In genomic region chr4:73067971-73068394, GRCh38 we compare ENCODE assay signal across 8 cellular contexts. TPM values are rescaled to one million over a fixed set of nuclear protein-coding genes. Genes with fewer than 3 reads are reported as not detected.
DNase-seq lines count a peak whose midpoint lies in the region; ATAC-seq and TF ChIP-seq lines count a peak whose summit lies in the region.

No MANE protein-coding gene starts in this region.

- H3K4me3 ChIP-seq in HAP-1, result peak overlapping the region; percentile 68
- H3K4me3 ChIP-seq in esophagus muscularis mucosa, result peak overlapping the region; percentile 72 to 91 (median 82)

- DNase-seq in HAP-1 (ENCODE audit: low spot score in 2 of 2) (peak in 1 of 2 experiments; percentile 6), T-cell (no peak), esophagus muscularis mucosa (ENCODE audit: extremely low spot score) (no peak), retina (peak; percentile 4), islet precursor cell (no peak), DMS53 treated with DMSO at 0.1 percent for 48 hours (lab: John Stamatoyannopoulos, UW; ENCODE audit: unreplicated experiment) (no peak), HEK293T (ENCODE audit: extremely low spot score) (no peak)

- ATAC-seq in T-cell (replicated peaks in 1 of 4), result no peak
- ATAC-seq in GM18868 (IDR thresholded peaks at IDR 0.05; ENCODE audit: unreplicated experiment), result no peak

- peak overlapping the region; percentile 95 to 98 for H3K27ac Mint-ChIP-seq in T-cell

- no peak for TF ChIP-seq CTCF in esophagus muscularis mucosa (IDR thresholded peaks at IDR 0.05)

- intact Hi-C loops in esophagus muscularis mucosa (cut with DNase I), result loop anchor here (2.0 kb wide), 1 partner anchor 191 kb away; the partner anchor contains the start of gene ANKRD17

- CTCF ChIA-PET in T-cell (lab: Charles Lee) (interaction anchor here (0.5 to 1.9 kb wide), 5 partner anchors 19 to 191 kb away, joined by 3 to 12 read pairs (median 4); partner anchors contain the start of gene ANKRD17 (in 1 of the 2)), HEK293T (lab: Yijun Ruan, JAX) (no interaction called here)

- H3K9me3 Mint-ChIP-seq in T-cell, result no peaks in the 10 kb centered on the region

- TF ChIP-seq EP300 in esophagus muscularis mucosa (IDR thresholded peaks at IDR 0.05), result no peak

- WGBS in esophagus muscularis mucosa, result 31% methylated on average over 4 of the region's 4 CpGs

- peaks cover 22% of the 10 kb centered on the region for H3K36me3 Mint-ChIP-seq in T-cell

- H3K27ac ChIP-seq in esophagus muscularis mucosa (replicated peaks in 1 of 4), result peak overlapping the region; percentile 91 to 97 (median 95)

- POLR2A ChIA-PET in T-cell (lab: Charles Lee) (interaction anchor here in 1 of 2 donors (0.6 kb wide), 1 partner anchor 245 kb away, joined by 4 read pairs; no protein-coding TSS in a partner anchor), HEK293T (lab: Yijun Ruan, JAX) (no interaction called here)

- H3K27me3 Mint-ChIP-seq in T-cell, result no peaks in the 10 kb centered on the region

- in situ Hi-C loops in HAP-1 (cut with MboI; ENCODE audit: low sequenced_read_pairs), result no loop called here

- H3K4me1 ChIP-seq in HAP-1 (peaks cover 5% of the 10 kb centered on the region; the same call in 1 of the 2 replicates), esophagus muscularis mucosa (peaks cover 0 to 29% (median 28%) of the 10 kb centered on the region in 4 donors)

- H3K9me3 ChIP-seq in HAP-1 (no peaks in the 10 kb centered on the region), esophagus muscularis mucosa (no peaks in the 10 kb centered on the region)

- peaks cover 49 to 53% (median 51%) of the 10 kb centered on the region in 3 donors for H3K4me1 Mint-ChIP-seq in T-cell

- H3K27me3 ChIP-seq in HAP-1 (ENCODE audit: low read depth) (no peaks in the 10 kb centered on the region), esophagus muscularis mucosa (no peaks in the 10 kb centered on the region)

- H3K4me3 Mint-ChIP-seq in T-cell, result peak overlapping the region; percentile 83 to 89 (median 88)

- H3K36me3 ChIP-seq in HAP-1 (replicated peaks) (peaks cover 16% of the 10 kb centered on the region), esophagus muscularis mucosa (peaks cover 0 to 15% (median 8%) of the 10 kb centered on the region in 4 donors)

- TF ChIP-seq POLR2A in esophagus muscularis mucosa (IDR thresholded peaks at IDR 0.05; ENCODE audit: low read depth), result no peak

TF ChIP-seq in HEK293T, 16 proteins besides CTCF, POLR2A, EP300 and RAD21:
- no peak for TF ChIP-seq CTBP1 (IDR thresholded peaks at IDR 0.05; ENCODE audit: borderline replicate concordance)
- TF ChIP-seq SP1 (IDR thresholded peaks at IDR 0.05), result no peak
- TF ChIP-seq FOXM1 (IDR thresholded peaks at IDR 0.05; ENCODE audit: borderline replicate concordance), result no peak
- TF ChIP-seq ARNT (IDR thresholded peaks at IDR 0.05), result no peak
- no peak for TF ChIP-seq ZNF384 (IDR thresholded peaks at IDR 0.05)
- TF ChIP-seq HDGF (IDR thresholded peaks at IDR 0.05; ENCODE audit: borderline replicate concordance), result no peak
- no peak for TF ChIP-seq ELF4 (IDR thresholded peaks at IDR 0.05)
- no peak for TF ChIP-seq SUZ12 (IDR thresholded peaks at IDR 0.05)
- TF ChIP-seq LEF1 (IDR thresholded peaks at IDR 0.05; ENCODE audit: borderline replicate concordance), result no peak
- no peak for TF ChIP-seq NFRKB (IDR thresholded peaks at IDR 0.05)
- no peak for TF ChIP-seq TARDBP (IDR thresholded peaks at IDR 0.05)
- TF ChIP-seq, protein P1, sequence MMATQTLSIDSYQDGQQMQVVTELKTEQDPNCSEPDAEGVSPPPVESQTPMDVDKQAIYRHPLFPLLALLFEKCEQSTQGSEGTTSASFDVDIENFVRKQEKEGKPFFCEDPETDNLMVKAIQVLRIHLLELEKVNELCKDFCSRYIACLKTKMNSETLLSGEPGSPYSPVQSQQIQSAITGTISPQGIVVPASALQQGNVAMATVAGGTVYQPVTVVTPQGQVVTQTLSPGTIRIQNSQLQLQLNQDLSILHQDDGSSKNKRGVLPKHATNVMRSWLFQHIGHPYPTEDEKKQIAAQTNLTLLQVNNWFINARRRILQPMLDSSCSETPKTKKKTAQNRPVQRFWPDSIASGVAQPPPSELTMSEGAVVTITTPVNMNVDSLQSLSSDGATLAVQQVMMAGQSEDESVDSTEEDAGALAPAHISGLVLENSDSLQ (IDR thresholded peaks at IDR 0.05), result no peak

RNA-seq across cellular contexts. Expression of gene COX18, which starts 1.5 kb away (rescaled TPM):
- total RNA-seq in T-cell (10 to 100 TPM; 11.5 to 18.3 (median 15.2) TPM), esophagus muscularis mucosa (10 to 100 TPM; 10.4 to 19.0 (median 12.9) TPM)
